In genomic region chr1:162753001-162753658, GRCh38 we compare ENCODE assay signal across 22 cellular contexts. TPM values are rescaled to one million over a fixed set of nuclear protein-coding genes. Genes with fewer than 3 reads are reported as not detected.
A peak's percentile ranks its signal among the peaks of the same experiment; 100 is the strongest.
DNase-seq lines count a peak whose midpoint lies in the region; ATAC-seq, FAIRE-seq and TF ChIP-seq lines count a peak whose summit lies in the region.
"Had no signal": no experiment of that assay in that cellular context is flagged by ENCODE, and none has a peak within 500 bp of the region (broad histone marks: within the 10 kb centered on the region; RNA-seq: fewer than 3 reads in every experiment).

No MANE protein-coding gene starts in this region.

- H4K20me1 ChIP-seq in mammary epithelial cell (ENCODE audit: insufficient read depth, low read length) (no peaks in the 10 kb centered on the region), keratinocyte (ENCODE audit: control insufficient read depth, extremely low read depth, insufficient read depth, low read length) (no peaks in the 10 kb centered on the region)

- H3K79me2 ChIP-seq in mammary epithelial cell (ENCODE audit: insufficient read depth, low read length) (no peaks in the 10 kb centered on the region), keratinocyte (ENCODE audit: control insufficient read depth, insufficient read depth, low read length) (no peaks in the 10 kb centered on the region)
- H3K79me2 ChIP-seq: hepatocyte had no signal

- H3K4me3 ChIP-seq in mammary epithelial cell (replicated peaks in 1 of 3; ENCODE audit: insufficient read depth in 1 of 3, low read depth in 2 of 3, low read length in 3 of 3) (no peak overlapping the region), WERI-Rb-1 (ENCODE audit: low read depth, low read length) (no peak overlapping the region), keratinocyte (ENCODE audit: control insufficient read depth in 2 of 3, extremely low read depth in 1 of 3, insufficient read depth in 2 of 3, low read depth in 1 of 3, low read length in 3 of 3) (no peak overlapping the region), stomach smooth muscle (ENCODE audit: low read length in 2 of 2) (no peak overlapping the region)
- H3K4me3 ChIP-seq: hepatocyte, lower lobe of right lung, tibial nerve had no signal

- H3K4me1 ChIP-seq in mammary epithelial cell (ENCODE audit: insufficient read depth, low read length): peaks cover 7% of the 10 kb centered on the region
- H3K4me1 ChIP-seq in keratinocyte (ENCODE audit: control insufficient read depth, extremely low read depth, insufficient read depth, low read length): peaks cover 10% of the 10 kb centered on the region
- no peaks in the 10 kb centered on the region for H3K4me1 ChIP-seq in stomach smooth muscle (ENCODE audit: control insufficient read depth, insufficient read depth, low read length)
- H3K4me1 ChIP-seq: lower lobe of right lung, tibial nerve had no signal

- H2AFZ ChIP-seq in mammary epithelial cell (ENCODE audit: low read depth, low read length): no peak overlapping the region
- no peak overlapping the region for H2AFZ ChIP-seq in keratinocyte (ENCODE audit: control insufficient read depth, low read length)
- H2AFZ ChIP-seq: hepatocyte had no signal

- 78% methylated on average over 1 of the region's 1 CpG for WGBS in mammary epithelial cell (ENCODE audit: low coverage, missing lambda C conversion rate)

- intact Hi-C loops in mammary epithelial cell (cut with micrococcal nuclease) (loop anchor here (1.0 kb wide), 1 partner anchor 140 kb away; no protein-coding TSS in a partner anchor), MCF 10A (cut with micrococcal nuclease) (no loop called here)

- no peak overlapping the region for H3K4me3 Mint-ChIP-seq in MCF 10A (ENCODE audit: unreplicated experiment)
- H3K4me3 Mint-ChIP-seq: activated CD8-positive, alpha-beta memory T cell treated with anti-CD3 and anti-CD28 coated beads, Interleukin-2, amount 10 ng/mL, durations not matched to agents 7 days and 5 days; stimulated activated naive CD8-positive, alpha-beta T cell treated with anti-CD3 and anti-CD28 coated beads, Interleukin-15, Interleukin-2, amounts not matched to agents 100 ng/mL and 50 ng/mL, for 24 hours had no signal

- POLR2A ChIA-PET in MCF 10A (lab: Yijun Ruan, JAX): no interaction called here

- H3K36me3 ChIP-seq in mammary epithelial cell (ENCODE audit: insufficient read depth, low read length) (no peaks in the 10 kb centered on the region), WERI-Rb-1 (no peaks in the 10 kb centered on the region), keratinocyte (ENCODE audit: control insufficient read depth in 2 of 2, extremely low read depth in 1 of 2, insufficient read depth in 2 of 2, low read length in 2 of 2) (no peaks in the 10 kb centered on the region), stomach smooth muscle (ENCODE audit: control insufficient read depth in 2 of 2, insufficient read depth in 2 of 2, low read length in 2 of 2) (peaks cover 24 to 37% of the 10 kb centered on the region in 2 donors)
- H3K36me3 ChIP-seq: neutrophil had no signal

- no peak for FAIRE-seq in keratinocyte (lab: Jason Lieb, UNC)
- FAIRE-seq in D721Med (lab: Jason Lieb, UNC): no peak
- FAIRE-seq: H54 had no signal

- in situ Hi-C loops in mammary epithelial cell (cut with MboI; ENCODE audit: low sequenced_read_pairs in 2 of 2): no loop called here

- H3K9me3 Mint-ChIP-seq in MCF 10A (ENCODE audit: unreplicated experiment): no peaks in the 10 kb centered on the region
- H3K9me3 Mint-ChIP-seq: stimulated activated naive CD8-positive, alpha-beta T cell treated with anti-CD3 and anti-CD28 coated beads, Interleukin-15, Interleukin-2, amounts not matched to agents 100 ng/mL and 50 ng/mL, for 24 hours had no signal

- H3K27me3 ChIP-seq in mammary epithelial cell (ENCODE audit: insufficient read depth, low read length) (no peaks in the 10 kb centered on the region), WERI-Rb-1 (ENCODE audit: insufficient read depth, low read depth, severe bottlenecking) (no peaks in the 10 kb centered on the region), keratinocyte (ENCODE audit: control insufficient read depth, extremely low read depth, insufficient read depth, low read length) (no peaks in the 10 kb centered on the region), stomach smooth muscle (ENCODE audit: control insufficient read depth in 1 of 2, insufficient read depth in 2 of 2, low read length in 2 of 2) (no peaks in the 10 kb centered on the region)
- H3K27me3 ChIP-seq: hepatocyte, neutrophil, tibial nerve had no signal

- no peaks in the 10 kb centered on the region for H3K27me3 Mint-ChIP-seq in MCF 10A (ENCODE audit: insufficient read depth, unreplicated experiment)
- H3K27me3 Mint-ChIP-seq: stimulated activated naive CD8-positive, alpha-beta T cell treated with anti-CD3 and anti-CD28 coated beads, Interleukin-15, Interleukin-2, amounts not matched to agents 100 ng/mL and 50 ng/mL, for 24 hours had no signal

- H3K4me2 ChIP-seq in mammary epithelial cell (ENCODE audit: insufficient read depth, low read depth, low read length) (no peak overlapping the region), keratinocyte (ENCODE audit: control insufficient read depth, extremely low read depth, insufficient read depth, low read depth, low read length) (no peak overlapping the region)
- H3K4me2 ChIP-seq: hepatocyte had no signal

- ATAC-seq in HG03460 (IDR thresholded peaks at IDR 0.05; ENCODE audit: unreplicated experiment): no peak
- ATAC-seq: activated CD8-positive, alpha-beta memory T cell treated with anti-CD3 and anti-CD28 coated beads, Interleukin-2, amount 10 ng/mL, durations not matched to agents 7 days and 5 days; lower lobe of right lung; Right ventricle myocardium inferior had no signal

- TF ChIP-seq CTCF in mammary epithelial cell (conservative IDR thresholded peaks at IDR 0.05 in 1 of 2, IDR thresholded peaks at IDR 0.05 in 1 of 2; ENCODE audit: extremely low read depth in 1 of 2, insufficient read depth in 1 of 2, low read depth in 1 of 2, low read length in 2 of 2): peak in 1 of 2 donors; percentile 32
- no peak for TF ChIP-seq CTCF in MCF 10A (IDR thresholded peaks at IDR 0.05; ENCODE audit: unreplicated experiment)
- peak; percentile 56; the same call in 1 of the 2 replicates for TF ChIP-seq CTCF in WERI-Rb-1 (IDR thresholded peaks at IDR 0.05; ENCODE audit: low read depth, low read length)
- TF ChIP-seq CTCF in keratinocyte (optimal IDR thresholded peaks at IDR 0.05 in 1 of 3, IDR thresholded peaks at IDR 0.05 in 1 of 3, conservative IDR thresholded peaks at IDR 0.05 in 1 of 3; ENCODE audit: extremely low read depth in 1 of 3, insufficient read depth in 2 of 3, low read length in 3 of 3): peak in 2 of 3 experiments; percentile 33 to 56
- no peak for TF ChIP-seq CTCF in D721Med (IDR thresholded peaks at IDR 0.05; ENCODE audit: insufficient read depth, missing control alignments)

- no peaks in the 10 kb centered on the region for H3K36me3 Mint-ChIP-seq in MCF 10A (ENCODE audit: insufficient read depth, unreplicated experiment)
- H3K36me3 Mint-ChIP-seq: activated CD8-positive, alpha-beta memory T cell treated with anti-CD3 and anti-CD28 coated beads, Interleukin-2, amount 10 ng/mL, durations not matched to agents 7 days and 5 days had no signal

- H3K4me1 Mint-ChIP-seq in MCF 10A (ENCODE audit: insufficient read depth, unreplicated experiment): no peaks in the 10 kb centered on the region
- H3K4me1 Mint-ChIP-seq: activated CD8-positive, alpha-beta memory T cell treated with anti-CD3 and anti-CD28 coated beads, Interleukin-2, amount 10 ng/mL, durations not matched to agents 7 days and 5 days had no signal

- dilution Hi-C loops in mammary epithelial cell (cut with HindIII; ENCODE audit: low sequenced_read_pairs) (no loop called here), keratinocyte (cut with MboI; ENCODE audit: extremely low pct_ligation_motif_present, low sequenced_read_pairs) (no loop called here)

- H3K9me1 ChIP-seq in keratinocyte (ENCODE audit: control insufficient read depth, extremely low read depth, insufficient read depth, low read length): no peaks in the 10 kb centered on the region

- no peak overlapping the region for H3K9ac ChIP-seq in mammary epithelial cell (ENCODE audit: insufficient read depth, low read length)
- H3K9ac ChIP-seq in keratinocyte (ENCODE audit: control insufficient read depth, extremely low read depth, insufficient read depth, low read length): no peak overlapping the region
- H3K9ac ChIP-seq in stomach smooth muscle (ENCODE audit: low read length in 2 of 2): no peak overlapping the region

- CTCF ChIA-PET in mammary epithelial cell (lab: Charles Lee; ENCODE audit: low non-redundant PET) (no interaction called here), MCF 10A (lab: Yijun Ruan, JAX) (interaction anchor here (1.0 to 1.5 kb wide), 4 partner anchors 10 to 140 kb away, joined by 4 to 10 read pairs (median 6); no protein-coding TSS in a partner anchor)

- H3K27ac ChIP-seq in mammary epithelial cell (ENCODE audit: insufficient read depth, low read depth, low read length) (no peak overlapping the region), WERI-Rb-1 (no peak overlapping the region), keratinocyte (ENCODE audit: control insufficient read depth, insufficient read depth, low read length) (no peak overlapping the region), stomach smooth muscle (ENCODE audit: low read length) (peak overlapping the region; percentile 6)
- H3K27ac ChIP-seq: hepatocyte, lower lobe of right lung, neutrophil, tibial nerve had no signal

- H3K27ac Mint-ChIP-seq in MCF 10A (ENCODE audit: low read depth, unreplicated experiment): no peak overlapping the region
- H3K27ac Mint-ChIP-seq: activated CD8-positive, alpha-beta memory T cell treated with anti-CD3 and anti-CD28 coated beads, Interleukin-2, amount 10 ng/mL, durations not matched to agents 7 days and 5 days; stimulated activated naive CD8-positive, alpha-beta T cell treated with anti-CD3 and anti-CD28 coated beads, Interleukin-15, Interleukin-2, amounts not matched to agents 100 ng/mL and 50 ng/mL, for 24 hours had no signal

- BruUV-seq in mammary epithelial cell (replicated peaks; lab: Mats Ljungman, UMichigan) (no TSS peak), MCF 10A (replicated peaks; lab: Mats Ljungman, UMichigan) (no TSS peak)

- DNase-seq in mammary epithelial cell (peak; percentile 9), MCF 10A (ENCODE audit: unreplicated experiment) (no peak), WERI-Rb-1 (no peak), keratinocyte (ENCODE audit: low read depth, low spot score) (no peak), D721Med (ENCODE audit: insufficient read length, low spot score) (no peak), AML-193 (lab: John Stamatoyannopoulos, UW) (no peak)
- DNase-seq: 8988T; activated CD4-positive, alpha-beta T cell treated with anti-CD3 and anti-CD28 coated beads for 48 hours; activated CD8-positive, alpha-beta memory T cell treated with anti-CD3 and anti-CD28 coated beads, Interleukin-2, amount 10 ng/mL, durations not matched to agents 7 days and 5 days; activated naive CD4-positive, alpha-beta T cell treated with anti-CD3 and anti-CD28 coated beads, Interleukin-2, amount 50 U/mL, for 16 hours; lower lobe of right lung; NCI-H2171 treated with DMSO at 0.1 percent for 48 hours; stimulated activated CD4-positive, alpha-beta T cell treated with anti-CD3 and anti-CD28 coated beads, Interleukin-4, amount 100 ng/mL, for 4 hours; T-helper 1 cell had no signal

- no peaks in the 10 kb centered on the region for H3K9me3 ChIP-seq in mammary epithelial cell (replicated peaks; ENCODE audit: insufficient read depth, low read length)
- peaks cover 17% of the 10 kb centered on the region for H3K9me3 ChIP-seq in WERI-Rb-1 (ENCODE audit: severe bottlenecking)
- no peaks in the 10 kb centered on the region for H3K9me3 ChIP-seq in keratinocyte (ENCODE audit: control insufficient read depth, low read depth, low read length)
- no peaks in the 10 kb centered on the region for H3K9me3 ChIP-seq in stomach smooth muscle (ENCODE audit: control insufficient read depth in 2 of 2, low read length in 2 of 2)
- H3K9me3 ChIP-seq: lower lobe of right lung, neutrophil had no signal

RNA-seq across cellular contexts. Expression of gene HSD17B7, which starts 37.4 kb away (rescaled TPM):
- total RNA-seq in mammary epithelial cell (10 to 100 TPM; 17.7 to 29.0 TPM), MCF 10A (2022) (15.5 and 19.6 TPM in 2 replicates)
- polyA plus RNA-seq in mammary epithelial cell (43.5 TPM), keratinocyte (26.8 to 52.8 TPM (median 44.7 TPM) in 3 replicates)
- polyA minus RNA-seq in mammary epithelial cell (78.1 TPM), keratinocyte (15.0 to 45.5 TPM (median 26.3 TPM) in 3 replicates)
- 9.1 TPM for polyA plus RNA-seq in keratinocyte (2011; ENCODE audit: low read depth)
- polyA plus RNA-seq in keratinocyte (2011; cell fraction: cytosol; rRNA removed): 17.2 and 28.8 TPM in 2 replicates
- polyA plus RNA-seq in keratinocyte (2011; cell fraction: nucleus; rRNA removed): 36.6 and 49.6 TPM in 2 replicates
- 18.0 and 32.5 TPM in 2 replicates for polyA plus RNA-seq in keratinocyte (2012; ENCODE audit: low replicate concordance)
- 13.6 TPM for polyA minus RNA-seq in keratinocyte (2011; cell fraction: cytosol; rRNA and poly(A)+ RNA removed)
- 24.5 and 43.1 TPM in 2 replicates for polyA minus RNA-seq in keratinocyte (2011; cell fraction: nucleus; rRNA and poly(A)+ RNA removed)

Comparison
In these comparisons a context has a peak if more than half of its experiments do, and no peak if none do; other contexts are left out.
1. CTCF ChIP-seq: peak in WERI-Rb-1 (single experiment) and keratinocyte (2 of 3); none in MCF 10A (single experiment) and D721Med (single experiment).